Comparison of ENCODE assay signal across 20 cellular contexts in genomic region chr6:160387887-160388286, GRCh38. TPM values are rescaled to one million over a fixed set of nuclear protein-coding genes. Genes with fewer than 3 reads are reported as not detected.
DNase-seq lines count a peak whose midpoint lies in the region; ATAC-seq, FAIRE-seq and TF ChIP-seq lines count a peak whose summit lies in the region.
"Had no signal": no experiment of that assay in that cellular context is flagged by ENCODE, and none has a peak within 500 bp of the region (broad histone marks: within the 10 kb centered on the region; RNA-seq: fewer than 3 reads in every experiment).

No MANE protein-coding gene starts in this region.

- POLR2A ChIA-PET in MCF 10A (lab: Yijun Ruan, JAX) = interaction anchor here (0.7 to 4.8 kb wide), 5 partner anchors 10 to 250 kb away, joined by 3 to 42 read pairs (median 3); no protein-coding TSS in a partner anchor

- no peaks in the 10 kb centered on the region for H3K36me3 Mint-ChIP-seq in MCF 10A (ENCODE audit: insufficient read depth, unreplicated experiment)
- H3K36me3 Mint-ChIP-seq: CD14-positive monocyte had no signal

- TF ChIP-seq POLR2A in breast epithelium (IDR thresholded peaks at IDR 0.05) = no peak

- H3K4me3 Mint-ChIP-seq in MCF 10A (ENCODE audit: unreplicated experiment) = no peak overlapping the region
- H3K4me3 Mint-ChIP-seq: CD14-positive monocyte had no signal

- peaks cover 63% of the 10 kb centered on the region for H3K4me1 Mint-ChIP-seq in MCF 10A (ENCODE audit: insufficient read depth, unreplicated experiment)
- H3K4me1 Mint-ChIP-seq: CD14-positive monocyte had no signal

- no peak for FAIRE-seq in RCC 7860 (lab: Jason Lieb, UNC)
- FAIRE-seq: H1 had no signal

- CTCF ChIA-PET in MCF 10A (lab: Yijun Ruan, JAX) = interaction anchor here (0.9 to 1.5 kb wide), 3 partner anchors 41 to 300 kb away, joined by 3 to 4 read pairs (median 3); no protein-coding TSS in a partner anchor

- TF ChIP-seq CTCF in MCF 10A (IDR thresholded peaks at IDR 0.05; ENCODE audit: unreplicated experiment) (no peak), breast epithelium (IDR thresholded peaks at IDR 0.05) (no peak), fibroblast of villous mesenchyme (IDR thresholded peaks at IDR 0.05; ENCODE audit: insufficient read depth, low read depth, low read length) (no peak)

- H3K27ac Mint-ChIP-seq in MCF 10A (ENCODE audit: low read depth, unreplicated experiment) = peak overlapping the region; percentile 73
- H3K27ac Mint-ChIP-seq: CD14-positive monocyte had no signal

- peaks cover 0 to 4% of the 10 kb centered on the region in 2 donors for H3K9me3 ChIP-seq in breast epithelium

- no peaks in the 10 kb centered on the region for H3K9me3 Mint-ChIP-seq in MCF 10A (ENCODE audit: unreplicated experiment)

- ATAC-seq in HG03571 (IDR thresholded peaks at IDR 0.05; ENCODE audit: unreplicated experiment) = no peak

- no peaks in the 10 kb centered on the region for H3K27me3 ChIP-seq in breast epithelium

- no peak for DNase-seq in MCF 10A (ENCODE audit: unreplicated experiment)
- DNase-seq in breast epithelium (ENCODE audit: low spot score in 2 of 2) = no peak
- DNase-seq in fibroblast of villous mesenchyme (ENCODE audit: low read depth) = peak; percentile 51
- no peak for DNase-seq in T-helper 9 cell
- DNase-seq in NCI-H2081 (lab: John Stamatoyannopoulos, UW) = no peak
- DNase-seq in RCC 7860 (ENCODE audit: low spot score) = no peak
- DNase-seq: COR-L47, DMS153, EL, KG1, MM.1S, NCI-H1417, NCI-H2029, NCI-H510A treated with DMSO at 0.1 percent for 48 hours, RPMI8226 had no signal

- intact Hi-C loops in MCF 10A (cut with micrococcal nuclease) (loop anchor here (5.0 kb wide), 1 partner anchor 166 kb away; no protein-coding TSS in a partner anchor), breast epithelium (cut with DNase I; ENCODE audit: low total_unique reads) (no loop called here)

- no peaks in the 10 kb centered on the region for H3K4me1 ChIP-seq in breast epithelium

- BruUV-seq in MCF 10A (replicated peaks; lab: Mats Ljungman, UMichigan) = no TSS peak

- no peak overlapping the region for H3K4me3 ChIP-seq in breast epithelium
- no peak overlapping the region for H3K4me3 ChIP-seq in fibroblast of villous mesenchyme (ENCODE audit: low read depth, low read length)
- H3K4me3 ChIP-seq in skin epidermis = no peak overlapping the region

- H3K27me3 Mint-ChIP-seq in MCF 10A (ENCODE audit: insufficient read depth, unreplicated experiment) = no peaks in the 10 kb centered on the region

- H3K36me3 ChIP-seq in breast epithelium = no peaks in the 10 kb centered on the region

- H3K27ac ChIP-seq in breast epithelium (no peak overlapping the region), skin epidermis (peak overlapping the region in 17 of 21 experiments; percentile 2 to 76 (median 64))

RNA-seq across cellular contexts. Expression of gene SLC22A3, which starts 39.7 kb away (rescaled TPM):
- total RNA-seq in MCF 10A (2022) = 0.09 and 0.20 TPM in 2 replicates
- total RNA-seq in breast epithelium = 10 to 100 TPM in 1 of 3 donors, 1 to 10 TPM in 2; 3.4 to 13.1 (median 5.9) TPM
- 1.3 and 10.0 TPM in 2 replicates for total RNA-seq in fibroblast of villous mesenchyme
- total RNA-seq: A172 had no signal

Comparison
In these comparisons a context has a peak if more than half of its experiments do, and no peak if none do; other contexts are left out.
1. H3K27ac ChIP-seq: peak in skin epidermis (17 of 21); none in breast epithelium (0 of 2).